ENCODE assay signal across 1 cellular context in genomic region chr6:32167761-32168262, GRCh38.
TF ChIP-seq lines count a peak whose summit lies in the region.

No MANE protein-coding gene starts in this region.

TF ChIP-seq in K562, 482 proteins besides CTCF, POLR2A, EP300 and RAD21 (continued from another document and continues in another):
- TF ChIP-seq, protein P1, sequence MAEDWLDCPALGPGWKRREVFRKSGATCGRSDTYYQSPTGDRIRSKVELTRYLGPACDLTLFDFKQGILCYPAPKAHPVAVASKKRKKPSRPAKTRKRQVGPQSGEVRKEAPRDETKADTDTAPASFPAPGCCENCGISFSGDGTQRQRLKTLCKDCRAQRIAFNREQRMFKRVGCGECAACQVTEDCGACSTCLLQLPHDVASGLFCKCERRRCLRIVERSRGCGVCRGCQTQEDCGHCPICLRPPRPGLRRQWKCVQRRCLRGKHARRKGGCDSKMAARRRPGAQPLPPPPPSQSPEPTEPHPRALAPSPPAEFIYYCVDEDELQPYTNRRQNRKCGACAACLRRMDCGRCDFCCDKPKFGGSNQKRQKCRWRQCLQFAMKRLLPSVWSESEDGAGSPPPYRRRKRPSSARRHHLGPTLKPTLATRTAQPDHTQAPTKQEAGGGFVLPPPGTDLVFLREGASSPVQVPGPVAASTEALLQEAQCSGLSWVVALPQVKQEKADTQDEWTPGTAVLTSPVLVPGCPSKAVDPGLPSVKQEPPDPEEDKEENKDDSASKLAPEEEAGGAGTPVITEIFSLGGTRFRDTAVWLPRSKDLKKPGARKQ (CRISPR knock-in tag; IDR thresholded peaks at IDR 0.05) = no peak
- TF ChIP-seq HCFC1 (IDR thresholded peaks at IDR 0.05; ENCODE audit: low read depth, low read length) = no peak; the same call in 1 of the 2 replicates
- no peak for TF ChIP-seq ZC3H4 (CRISPR knock-in tag; IDR thresholded peaks at IDR 0.05; ENCODE audit: borderline replicate concordance)
- peak in 1 of 2 experiments; percentile 70; a peak in 3 of 4 replicates for TF ChIP-seq MAZ (CRISPR knock-in tag; conservative IDR thresholded peaks at IDR 0.05 in 1 of 2, IDR thresholded peaks at IDR 0.05 in 1 of 2)
- TF ChIP-seq ZBTB33 (CRISPR knock-in tag; IDR thresholded peaks at IDR 0.05) = no peak; the same call in none of the 2 replicates
- no peak for TF ChIP-seq PHB (CRISPR knock-in tag; IDR thresholded peaks at IDR 0.05)
- TF ChIP-seq ZNF695 (CRISPR knock-in tag; IDR thresholded peaks at IDR 0.05) = no peak
- no peak for TF ChIP-seq SMARCA5 (IDR thresholded peaks at IDR 0.05)
- TF ChIP-seq GABPA (tag; conservative IDR thresholded peaks at IDR 0.05; ENCODE audit: low read depth) = peak; percentile 50
- TF ChIP-seq, protein P2, sequence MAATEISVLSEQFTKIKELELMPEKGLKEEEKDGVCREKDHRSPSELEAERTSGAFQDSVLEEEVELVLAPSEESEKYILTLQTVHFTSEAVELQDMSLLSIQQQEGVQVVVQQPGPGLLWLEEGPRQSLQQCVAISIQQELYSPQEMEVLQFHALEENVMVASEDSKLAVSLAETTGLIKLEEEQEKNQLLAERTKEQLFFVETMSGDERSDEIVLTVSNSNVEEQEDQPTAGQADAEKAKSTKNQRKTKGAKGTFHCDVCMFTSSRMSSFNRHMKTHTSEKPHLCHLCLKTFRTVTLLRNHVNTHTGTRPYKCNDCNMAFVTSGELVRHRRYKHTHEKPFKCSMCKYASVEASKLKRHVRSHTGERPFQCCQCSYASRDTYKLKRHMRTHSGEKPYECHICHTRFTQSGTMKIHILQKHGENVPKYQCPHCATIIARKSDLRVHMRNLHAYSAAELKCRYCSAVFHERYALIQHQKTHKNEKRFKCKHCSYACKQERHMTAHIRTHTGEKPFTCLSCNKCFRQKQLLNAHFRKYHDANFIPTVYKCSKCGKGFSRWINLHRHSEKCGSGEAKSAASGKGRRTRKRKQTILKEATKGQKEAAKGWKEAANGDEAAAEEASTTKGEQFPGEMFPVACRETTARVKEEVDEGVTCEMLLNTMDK (IDR thresholded peaks at IDR 0.05; ENCODE audit: borderline replicate concordance, insufficient read depth, low read depth, low read length, poor library complexity, severe bottlenecking) = no peak
- peak; percentile 83 for TF ChIP-seq CREM (IDR thresholded peaks at IDR 0.05; ENCODE audit: low read depth)
- no peak for TF ChIP-seq E2F6 (IDR thresholded peaks at IDR 0.05; ENCODE audit: borderline replicate concordance in 1 of 2, extremely low read depth in 1 of 2, insufficient read depth in 1 of 2, insufficient read length in 1 of 2, low read depth in 1 of 2, low read length in 1 of 2, poor library complexity in 1 of 2, severe bottlenecking in 1 of 2)
- no peak for TF ChIP-seq SMC3 (conservative IDR thresholded peaks at IDR 0.05; ENCODE audit: insufficient read depth, low read depth, low read length)
- no peak for TF ChIP-seq MIER1 (IDR thresholded peaks at IDR 0.05; ENCODE audit: low read depth)
- TF ChIP-seq BRCA1 (IDR thresholded peaks at IDR 0.05) = no peak
- TF ChIP-seq BRCA1 (CRISPR knock-in tag; IDR thresholded peaks at IDR 0.05) = no peak
- no peak for TF ChIP-seq FIP1L1 (IDR thresholded peaks at IDR 0.05; ENCODE audit: low read depth, low read length, poor library complexity, severe bottlenecking)
- no peak for TF ChIP-seq ZNF146 (CRISPR knock-in tag; IDR thresholded peaks at IDR 0.05; ENCODE audit: unreplicated experiment)
- TF ChIP-seq BRD4 (IDR thresholded peaks at IDR 0.05) = 0 out of 2 replicates have a peak, but pooled peaks have one; percentile 46
- TF ChIP-seq KLF16 (IDR thresholded peaks at IDR 0.05) = peak; percentile 90
- TF ChIP-seq ZMIZ1 (IDR thresholded peaks at IDR 0.05; ENCODE audit: low read depth in 2 of 2, low read length in 2 of 2) = peak in 1 of 2 experiments; percentile 93; a peak in 2 of 4 replicates
- peak in 1 of 2 experiments; percentile 52; a peak in 1 of 4 replicates for TF ChIP-seq TEAD1 (CRISPR knock-in tag; IDR thresholded peaks at IDR 0.05)
- peak; percentile 76 to 95; a peak in 3 of 4 replicates for TF ChIP-seq RCOR1 (IDR thresholded peaks at IDR 0.05; ENCODE audit: borderline replicate concordance in 1 of 2, low read depth in 2 of 2, low read length in 2 of 2)
- TF ChIP-seq SREBF2 (CRISPR knock-in tag; IDR thresholded peaks at IDR 0.05) = no peak
- peak; percentile 91 for TF ChIP-seq ZNF644 (tag; IDR thresholded peaks at IDR 0.05; ENCODE audit: low read depth)
- TF ChIP-seq GTF2B (IDR thresholded peaks at IDR 0.05; ENCODE audit: extremely low read depth, insufficient read length) = no peak
- TF ChIP-seq, protein P3, sequence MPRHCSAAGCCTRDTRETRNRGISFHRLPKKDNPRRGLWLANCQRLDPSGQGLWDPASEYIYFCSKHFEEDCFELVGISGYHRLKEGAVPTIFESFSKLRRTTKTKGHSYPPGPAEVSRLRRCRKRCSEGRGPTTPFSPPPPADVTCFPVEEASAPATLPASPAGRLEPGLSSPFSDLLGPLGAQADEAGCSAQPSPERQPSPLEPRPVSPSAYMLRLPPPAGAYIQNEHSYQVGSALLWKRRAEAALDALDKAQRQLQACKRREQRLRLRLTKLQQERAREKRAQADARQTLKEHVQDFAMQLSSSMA (CRISPR knock-in tag; IDR thresholded peaks at IDR 0.05) = no peak
- no peak for TF ChIP-seq ZNF124 (CRISPR knock-in tag; IDR thresholded peaks at IDR 0.05)
- TF ChIP-seq THRAP3 (IDR thresholded peaks at IDR 0.05; ENCODE audit: borderline replicate concordance) = no peak
- TF ChIP-seq NR2F6 (CRISPR knock-in tag; IDR thresholded peaks at IDR 0.05) = no peak
- no peak for TF ChIP-seq ZNF609 (CRISPR knock-in tag; IDR thresholded peaks at IDR 0.05; ENCODE audit: borderline replicate concordance)
- no peak for TF ChIP-seq MCM5 (IDR thresholded peaks at IDR 0.05; ENCODE audit: low read depth)
- TF ChIP-seq MTA2 (IDR thresholded peaks at IDR 0.05; ENCODE audit: low read depth) = peak; percentile 92
- TF ChIP-seq, protein P4, sequence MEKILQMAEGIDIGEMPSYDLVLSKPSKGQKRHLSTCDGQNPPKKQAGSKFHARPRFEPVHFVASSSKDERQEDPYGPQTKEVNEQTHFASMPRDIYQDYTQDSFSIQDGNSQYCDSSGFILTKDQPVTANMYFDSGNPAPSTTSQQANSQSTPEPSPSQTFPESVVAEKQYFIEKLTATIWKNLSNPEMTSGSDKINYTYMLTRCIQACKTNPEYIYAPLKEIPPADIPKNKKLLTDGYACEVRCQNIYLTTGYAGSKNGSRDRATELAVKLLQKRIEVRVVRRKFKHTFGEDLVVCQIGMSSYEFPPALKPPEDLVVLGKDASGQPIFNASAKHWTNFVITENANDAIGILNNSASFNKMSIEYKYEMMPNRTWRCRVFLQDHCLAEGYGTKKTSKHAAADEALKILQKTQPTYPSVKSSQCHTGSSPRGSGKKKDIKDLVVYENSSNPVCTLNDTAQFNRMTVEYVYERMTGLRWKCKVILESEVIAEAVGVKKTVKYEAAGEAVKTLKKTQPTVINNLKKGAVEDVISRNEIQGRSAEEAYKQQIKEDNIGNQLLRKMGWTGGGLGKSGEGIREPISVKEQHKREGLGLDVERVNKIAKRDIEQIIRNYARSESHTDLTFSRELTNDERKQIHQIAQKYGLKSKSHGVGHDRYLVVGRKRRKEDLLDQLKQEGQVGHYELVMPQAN (IDR thresholded peaks at IDR 0.05; ENCODE audit: borderline replicate concordance) = no peak; the same call in 1 of the 2 replicates
- no peak for TF ChIP-seq ZNF277 (CRISPR knock-in tag; IDR thresholded peaks at IDR 0.05; ENCODE audit: borderline replicate concordance)
